17 cellular contexts compared by ENCODE assay signal in genomic region chr2:158586491-158586890, GRCh38.
A peak's percentile ranks its signal among the peaks of the same experiment; 100 is the strongest.
DNase-seq lines count a peak whose midpoint lies in the region; ATAC-seq and TF ChIP-seq lines count a peak whose summit lies in the region.
"Had no signal": no experiment of that assay in that cellular context is flagged by ENCODE, and none has a peak within 500 bp of the region (broad histone marks: within the 10 kb centered on the region; RNA-seq: fewer than 3 reads in every experiment).

No MANE protein-coding gene starts in this region.

- H3K4me3 ChIP-seq in AG10803 (ENCODE audit: low read length) (no peak overlapping the region), left lung (no peak overlapping the region)
- H3K4me3 ChIP-seq: right atrium auricular region had no signal

- intact Hi-C loops in left lung (cut with DNase I): no loop called here

- DNase-seq in AG10803 (ENCODE audit: low read depth) (peak; percentile 70), HuH-7 (ENCODE audit: low spot score) (peak; percentile 13), brain pericyte (ENCODE audit: low read depth, low spot score) (peak; percentile 36), left lung (no peak), globus pallidus (ENCODE audit: low spot score) (no peak), GM19238 (ENCODE audit: insufficient read length, low spot score) (no peak)
- DNase-seq: activated naive CD8-positive, alpha-beta T cell treated with anti-CD3 and anti-CD28 coated beads, Interleukin-2, amount 50 U/mL, for 24 hours; CD4-positive, CD25-positive, alpha-beta regulatory T cell; glutamatergic neuron; Karpas-422; left cardiac atrium; naive thymus-derived CD4-positive, alpha-beta T cell; NCI-H2029 treated with DMSO at 0.1 percent for 48 hours; stimulated activated naive CD8-positive, alpha-beta T cell treated with anti-CD3 and anti-CD28 coated beads, Interleukin-15, amount 100 ng/mL, for 72 hours had no signal

- peak; percentile 33 for ATAC-seq in left lung
- no peak for ATAC-seq in GM21528 (IDR thresholded peaks at IDR 0.05; ENCODE audit: low FRiP score, unreplicated experiment)
- ATAC-seq in HG03196 (IDR thresholded peaks at IDR 0.05; ENCODE audit: unreplicated experiment): no peak
- ATAC-seq: activated naive CD8-positive, alpha-beta T cell treated with anti-CD3 and anti-CD28 coated beads, Interleukin-2, amount 50 U/mL, for 24 hours; left cardiac atrium; naive thymus-derived CD4-positive, alpha-beta T cell; stimulated activated naive CD8-positive, alpha-beta T cell treated with anti-CD3 and anti-CD28 coated beads, Interleukin-15, amount 100 ng/mL, for 72 hours had no signal

- H3K36me3 ChIP-seq in left lung: peaks cover 0 to 7% of the 10 kb centered on the region in 2 donors
- H3K36me3 ChIP-seq: right atrium auricular region had no signal

- H3K9me3 ChIP-seq in left lung: no peaks in the 10 kb centered on the region
- H3K9me3 ChIP-seq: right atrium auricular region had no signal

- H3K27me3 ChIP-seq in left lung: no peaks in the 10 kb centered on the region
- H3K27me3 ChIP-seq: right atrium auricular region had no signal

- TF ChIP-seq CTCF in AG10803 (conservative IDR thresholded peaks at IDR 0.05; ENCODE audit: low read length) (no peak), left lung (IDR thresholded peaks at IDR 0.05) (no peak)

- H3K27ac ChIP-seq in left lung: no peak overlapping the region
- H3K27ac ChIP-seq: right atrium auricular region had no signal

- no peaks in the 10 kb centered on the region for H3K4me1 ChIP-seq in left lung

Comparison
In these comparisons a context has a peak if more than half of its experiments do, and no peak if none do; other contexts are left out.
1. DNase-seq: peak in AG10803 (single experiment), HuH-7 (single experiment) and brain pericyte (single experiment); none in left lung (0 of 2), globus pallidus (single experiment) and GM19238 (single experiment).